In the genomic region with DNA sequence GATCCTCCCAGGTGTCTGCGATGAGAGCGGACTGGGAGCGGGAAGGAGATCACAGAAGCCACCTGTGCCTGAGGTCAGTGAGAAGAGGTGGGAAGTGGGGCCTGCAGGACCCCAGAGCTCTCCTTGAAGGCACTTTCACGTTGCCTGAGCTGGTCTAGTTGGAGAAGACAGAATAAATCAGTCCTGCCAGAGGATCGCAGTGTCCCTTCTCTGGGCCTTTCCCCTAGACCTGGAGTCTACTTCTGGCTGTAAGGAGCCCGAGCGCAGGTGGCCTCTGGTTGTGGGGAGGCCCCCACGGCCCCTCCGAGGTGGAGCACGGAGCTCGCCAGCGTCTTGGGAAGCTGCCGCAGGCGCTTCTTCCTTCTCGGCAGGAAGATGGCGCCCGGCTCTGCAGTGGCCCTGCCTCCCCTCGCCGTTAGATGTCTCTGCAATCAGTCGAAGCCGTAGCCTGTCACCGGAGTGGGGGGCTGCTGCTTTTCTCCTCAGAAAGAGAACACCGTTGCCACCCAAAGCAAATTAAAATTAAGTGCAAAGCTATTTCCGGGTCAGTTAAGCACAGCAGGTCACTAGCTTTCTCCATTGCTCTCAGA, we compare ENCODE assay signal across 12 cellular contexts.
A peak's percentile ranks its signal among the peaks of the same experiment; 100 is the strongest.
DNase-seq lines count a peak whose midpoint lies in the region; ATAC-seq lines count a peak whose summit lies in the region.
"Had no signal": no experiment of that assay in that cellular context is flagged by ENCODE, and none has a peak within 500 bp of the region (broad histone marks: within the 10 kb centered on the region; RNA-seq: fewer than 3 reads in every experiment).

No MANE protein-coding gene starts in this region.

- peak; percentile 69 for DNase-seq in NCI-H1417 treated with DMSO at 0.1 percent for 48 hours (lab: John Stamatoyannopoulos, UW)
- peak; percentile 7 for DNase-seq in RPMI7951 (ENCODE audit: low read depth)
- DNase-seq in kidney tubule cell (ENCODE audit: low spot score), result peak; percentile 2
- peak in 1 of 2 donors; percentile 58 for DNase-seq in aorta
- DNase-seq in NOMO-1 treated with dmso at 0.1 percent for 144 hours (lab: John Stamatoyannopoulos, UW; ENCODE audit: unreplicated experiment), result no peak
- no peak for DNase-seq in G401 (ENCODE audit: low spot score)
- DNase-seq: activated CD4-positive, alpha-beta memory T cell treated with anti-CD3 and anti-CD28 coated beads, Interleukin-2, amount 10 ng/mL, durations not matched to agents 7 days and 5 days; activated effector memory CD4-positive, alpha-beta T cell treated with anti-CD3 and anti-CD28 coated beads, Interleukin-2, amount 50 U/mL, for 16 hours; Caco-2; heart left ventricle; right lobe of liver had no signal

- WGBS in aorta, 2 donors, result 40 to 54% methylated on average over 24 of the region's 24 CpGs

- H3K27me3 ChIP-seq in aorta (ENCODE audit: control insufficient read depth in 1 of 2, insufficient read depth in 2 of 2, low read length in 1 of 2), result no peaks in the 10 kb centered on the region
- H3K27me3 ChIP-seq: right lobe of liver had no signal

- H3K27ac ChIP-seq in aorta (ENCODE audit: low read depth in 1 of 2, low read length in 2 of 2), result no peak overlapping the region
- H3K27ac ChIP-seq: heart left ventricle, right lobe of liver had no signal

- no peak overlapping the region for H3K4me3 ChIP-seq in aorta (ENCODE audit: low read length in 2 of 2)
- H3K4me3 ChIP-seq: heart left ventricle, right lobe of liver had no signal

- ATAC-seq in aorta (ENCODE audit: low FRiP score) (peak; percentile 40), HG03135 (IDR thresholded peaks at IDR 0.05; ENCODE audit: unreplicated experiment) (no peak)

- in situ Hi-C loops in G401 (cut with HindIII; ENCODE audit: low sequenced_read_pairs), result no loop called here

- intact Hi-C loops in aorta (cut with DNase I), result no loop called here

- no peaks in the 10 kb centered on the region for H3K4me1 ChIP-seq in aorta (ENCODE audit: control insufficient read depth in 1 of 2, insufficient read depth in 2 of 2, low read length in 2 of 2)
- H3K4me1 ChIP-seq: Caco-2, heart left ventricle, right lobe of liver had no signal

- no peaks in the 10 kb centered on the region for H3K9me3 ChIP-seq in aorta (ENCODE audit: control insufficient read depth, low read length)
- H3K9me3 ChIP-seq: Caco-2, heart left ventricle, right lobe of liver had no signal

- no peaks in the 10 kb centered on the region for H3K36me3 ChIP-seq in aorta (ENCODE audit: control insufficient read depth in 1 of 2, insufficient read depth in 2 of 2, low read length in 1 of 2)
- H3K36me3 ChIP-seq: heart left ventricle, right lobe of liver had no signal

Comparison
In these comparisons a context has a peak if more than half of its experiments do, and no peak if none do; other contexts are left out.
1. DNase-seq: peak in NCI-H1417 treated with DMSO at 0.1 percent for 48 hours (single experiment), RPMI7951 (single experiment) and kidney tubule cell (single experiment); none in NOMO-1 treated with dmso at 0.1 percent for 144 hours (single experiment) and G401 (single experiment).